26 cellular contexts compared by ENCODE assay signal in genomic region chr10:69635428-69636272, GRCh38. TPM values are rescaled to one million over a fixed set of nuclear protein-coding genes. Genes with fewer than 3 reads are reported as not detected.
A peak's percentile ranks its signal among the peaks of the same experiment; 100 is the strongest.
DNase-seq lines count a peak whose midpoint lies in the region; ATAC-seq and TF ChIP-seq lines count a peak whose summit lies in the region.
"Had no signal": no experiment of that assay in that cellular context is flagged by ENCODE, and none has a peak within 500 bp of the region (broad histone marks: within the 10 kb centered on the region; RNA-seq: fewer than 3 reads in every experiment).

No MANE protein-coding gene starts in this region.

- POLR2A ChIA-PET in CD4-positive, alpha-beta memory T cell (lab: Charles Lee; ENCODE audit: partially characterized antibody), result no interaction called here
- POLR2A ChIA-PET in RWPE1 (lab: Yijun Ruan, JAX; ENCODE audit: low non-redundant PET), result interaction anchor here (0.6 kb wide), 1 partner anchor 113 kb away, joined by 9 read pairs; no protein-coding TSS in a partner anchor

- peak overlapping the region in 4 of 7 donors; percentile 13 to 30 (median 20) for H3K27ac Mint-ChIP-seq in CD4-positive, alpha-beta memory T cell
- H3K27ac Mint-ChIP-seq: CD4-positive, alpha-beta T cell; HFFc6 had no signal

- no peak overlapping the region for H3K4me3 ChIP-seq in CD4-positive, alpha-beta memory T cell (ENCODE audit: low read length in 2 of 2)
- no peak overlapping the region for H3K4me3 ChIP-seq in H7 (ENCODE audit: insufficient read depth, low read depth, low read length)
- H3K4me3 ChIP-seq: A549; BLaER1 treated with 17β-estradiol and CSF1 and Interleukin-3, amounts not matched to agents 10 nM and 100 nM; MG63; PC-9 had no signal

- intact Hi-C loops in CD4-positive, alpha-beta memory T cell (cut with micrococcal nuclease), result loop anchor here (5.0 to 10.0 kb wide), 4 partner anchors 61 to 398 kb away; partner anchors contain the start of gene NEUROG3
- intact Hi-C loops in sciatic nerve (cut with DNase I), result loop anchor here (10.0 kb wide), 1 partner anchor 221 kb away; the partner anchor contains the start of gene TACR2

- H3K4me1 ChIP-seq in CD4-positive, alpha-beta memory T cell (ENCODE audit: insufficient read depth, low read length), result peaks cover 12% of the 10 kb centered on the region

- H3K9me3 ChIP-seq in CD4-positive, alpha-beta memory T cell (ENCODE audit: control insufficient read depth in 1 of 2, low read length in 2 of 2), result no peaks in the 10 kb centered on the region
- H3K9me3 ChIP-seq: A549; BLaER1 treated with 17β-estradiol and CSF1 and Interleukin-3, amounts not matched to agents 10 nM and 100 nM; MG63 had no signal

- no peak overlapping the region for H3K27ac ChIP-seq in CD4-positive, alpha-beta memory T cell (ENCODE audit: low read depth, low read length)
- no peak overlapping the region for H3K27ac ChIP-seq in RWPE1
- H3K27ac ChIP-seq: A549; BLaER1 treated with 17β-estradiol and CSF1 and Interleukin-3, amounts not matched to agents 10 nM and 100 nM; PC-9 had no signal

- no peak for TF ChIP-seq CTCF in RWPE1 (conservative IDR thresholded peaks at IDR 0.05; ENCODE audit: low read depth)

- peaks cover 10 to 12% of the 10 kb centered on the region in 2 donors for H3K36me3 Mint-ChIP-seq in CD4-positive, alpha-beta memory T cell

- no peak for ATAC-seq in sciatic nerve
- ATAC-seq in HG03159 (IDR thresholded peaks at IDR 0.05; ENCODE audit: unreplicated experiment), result no peak
- ATAC-seq: A549 had no signal

- CTCF ChIA-PET in CD4-positive, alpha-beta memory T cell (lab: Charles Lee; ENCODE audit: partially characterized antibody), result interaction anchor here (1.0 to 11.9 kb wide), 11 partner anchors 9 to 228 kb away, joined by 3 to 338 read pairs (median 7); partner anchors contain the start of gene FAM241B
- CTCF ChIA-PET in RWPE1 (lab: Yijun Ruan, JAX), result interaction anchor here (0.6 to 7.9 kb wide), 5 partner anchors 22 to 424 kb away, joined by 3 to 121 read pairs (median 4); no protein-coding TSS in a partner anchor

- peaks cover 8% of the 10 kb centered on the region for H3K36me3 ChIP-seq in CD4-positive, alpha-beta memory T cell (ENCODE audit: insufficient read depth, low read length)
- peaks cover 7% of the 10 kb centered on the region for H3K36me3 ChIP-seq in H7 (replicated peaks; ENCODE audit: control insufficient read depth, insufficient read depth, low read length)
- H3K36me3 ChIP-seq: BLaER1 treated with 17β-estradiol and CSF1 and Interleukin-3, amounts not matched to agents 10 nM and 100 nM; MG63 had no signal

- H3K4me1 Mint-ChIP-seq in CD4-positive, alpha-beta memory T cell, result peaks cover 9 to 18% (median 14%) of the 10 kb centered on the region in 4 donors

- no peaks in the 10 kb centered on the region for H3K27me3 ChIP-seq in CD4-positive, alpha-beta memory T cell (ENCODE audit: insufficient read depth, low read length)
- no peaks in the 10 kb centered on the region; the same call in 1 of the 2 replicates for H3K27me3 ChIP-seq in H7 (ENCODE audit: control insufficient read depth, insufficient read depth, low read length)
- H3K27me3 ChIP-seq: BLaER1 treated with 17β-estradiol and CSF1 and Interleukin-3, amounts not matched to agents 10 nM and 100 nM; MG63 had no signal

- DNase-seq in CD4-positive, alpha-beta memory T cell, result no peak
- peak; percentile 40 for DNase-seq in H7
- DNase-seq in ecto neural progenitor cell (ENCODE audit: low spot score), result peak; percentile 41
- DNase-seq in sciatic nerve (ENCODE audit: low spot score), result peak; percentile 33
- no peak for DNase-seq in hypothalamus (lab: John Stamatoyannopoulos, UW)
- DNase-seq in RWPE1 (ENCODE audit: low spot score), result no peak
- no peak for DNase-seq in DMS153 treated with DMSO at 0.1 percent for 48 hours (lab: John Stamatoyannopoulos, UW; ENCODE audit: unreplicated experiment)
- DNase-seq: AML-193; CD4-positive, alpha-beta T cell; COR-L47; HFFc6; KBM-7; MG63; NCI-H146; NCI-H2029 treated with DMSO at 0.1 percent for 48 hours; NCI-H446 treated with DMSO at 0.1 percent for 48 hours; NCI-H526; NCI-H82; NK-92 treated with Interleukin-12 subunit alpha and Interleukin-12 subunit beta, amount 100 ng/mL, for 24 hours; PC-9; RPMI8226; SHP77 had no signal

- peaks cover 0 to 2% (median 0%) of the 10 kb centered on the region in 8 donors for H3K9me3 Mint-ChIP-seq in CD4-positive, alpha-beta memory T cell
- H3K9me3 Mint-ChIP-seq: CD4-positive, alpha-beta T cell; HFFc6 had no signal

- H3K4me3 Mint-ChIP-seq in CD4-positive, alpha-beta memory T cell, result no peak overlapping the region
- H3K4me3 Mint-ChIP-seq: CD4-positive, alpha-beta T cell; HFFc6 had no signal

- no peaks in the 10 kb centered on the region for H3K27me3 Mint-ChIP-seq in CD4-positive, alpha-beta memory T cell
- H3K27me3 Mint-ChIP-seq: CD4-positive, alpha-beta T cell had no signal

RNA-seq across cellular contexts. Expression of gene FAM241B, which starts 5.6 kb away (rescaled TPM):
- total RNA-seq in CD4-positive, alpha-beta memory T cell, result 10 to 100 TPM in 1 of 2 experiments, 1 to 10 TPM in 1; 9.4 to 10.7 TPM
- polyA plus RNA-seq in CD4-positive, alpha-beta memory T cell, result 10 to 100 TPM; 17.3 to 24.9 TPM
- total RNA-seq in H7 (2014; rRNA removed; shearing (Covaris generic)), result 5.8 and 8.4 TPM in 2 replicates
- 6.1 TPM for total RNA-seq in sciatic nerve
- total RNA-seq: LHCN-M2 had no signal

Comparison
In these comparisons a context has a peak if more than half of its experiments do, and no peak if none do; other contexts are left out.
1. DNase-seq: peak in H7 (single experiment), ecto neural progenitor cell (single experiment) and sciatic nerve (single experiment); none in CD4-positive, alpha-beta memory T cell (0 of 5), hypothalamus (0 of 51), RWPE1 (single experiment) and DMS153 treated with DMSO at 0.1 percent for 48 hours (single experiment).